8 cellular contexts compared by ENCODE assay signal in the genomic region with DNA sequence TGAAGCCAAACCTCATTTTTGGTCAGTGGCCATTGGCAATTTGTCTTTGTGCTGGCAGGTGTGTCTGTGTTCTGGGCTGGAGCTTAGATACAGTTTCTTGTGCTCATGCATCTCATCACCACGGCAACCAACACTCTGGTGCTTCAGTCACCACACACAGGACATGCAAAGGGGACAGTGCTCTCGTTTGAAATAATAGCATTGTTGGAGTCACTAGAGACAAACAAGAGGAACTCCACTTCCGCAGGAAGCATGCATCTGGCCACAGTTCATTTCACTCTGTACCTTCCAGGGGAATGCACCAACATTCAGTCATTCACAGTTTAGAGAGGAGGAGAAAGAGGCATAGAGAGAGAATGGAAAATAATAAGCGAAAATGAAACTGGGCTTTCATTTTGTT.
A peak's percentile ranks its signal among the peaks of the same experiment; 100 is the strongest.
DNase-seq lines count a peak whose midpoint lies in the region; ATAC-seq lines count a peak whose summit lies in the region.

No MANE protein-coding gene starts in this region.

- POLR2A ChIA-PET in activated CD8-positive, alpha-beta T cell treated with anti-CD3 and anti-CD28 coated beads, Interleukin-2, amount 10 ng/mL, durations not matched to agents 7 days and 5 days (lab: Charles Lee), result no interaction called here

- H3K36me3 Mint-ChIP-seq in activated CD8-positive, alpha-beta T cell treated with anti-CD3 and anti-CD28 coated beads, Interleukin-2, amount 10 ng/mL, durations not matched to agents 7 days and 5 days (ENCODE audit: low read depth), result no peaks in the 10 kb centered on the region

- peak overlapping the region; percentile 10 for H3K4me3 Mint-ChIP-seq in activated CD8-positive, alpha-beta T cell treated with anti-CD3 and anti-CD28 coated beads, Interleukin-2, amount 10 ng/mL, durations not matched to agents 7 days and 5 days

- H3K27me3 Mint-ChIP-seq in activated CD8-positive, alpha-beta T cell treated with anti-CD3 and anti-CD28 coated beads, Interleukin-2, amount 10 ng/mL, durations not matched to agents 7 days and 5 days (ENCODE audit: low read depth), result peaks cover 8% of the 10 kb centered on the region

- H3K9me3 Mint-ChIP-seq in activated CD8-positive, alpha-beta T cell treated with anti-CD3 and anti-CD28 coated beads, Interleukin-2, amount 10 ng/mL, durations not matched to agents 7 days and 5 days (ENCODE audit: insufficient read depth), result no peaks in the 10 kb centered on the region

- DNase-seq in stimulated activated CD4-positive, alpha-beta T cell treated with anti-CD3 and anti-CD28 coated beads, Interleukin-1b, Interleukin-23, amount 100 ng/mL, for 48 hours, result peak; percentile 8
- DNase-seq in stimulated activated CD4-positive, alpha-beta T cell treated with anti-CD3 and anti-CD28 coated beads, Interleukin-4, amount 100 ng/mL, for 24 hours, result no peak
- DNase-seq in activated CD8-positive, alpha-beta T cell treated with anti-CD3 and anti-CD28 coated beads, Interleukin-2, amount 10 ng/mL, durations not matched to agents 7 days and 5 days, result peak; percentile 53
- DNase-seq in superior temporal gyrus (ENCODE audit: extremely low spot score), result peak; percentile 61
- no peak for DNase-seq in NCI-H1694 treated with DMSO at 0.1 percent for 48 hours (lab: John Stamatoyannopoulos, UW)
- no peak for DNase-seq in SW480 (ENCODE audit: low spot score)
- no peak for DNase-seq in NCI-H1092 treated with DMSO at 0.1 percent for 48 hours (lab: John Stamatoyannopoulos, UW)

- H3K4me1 Mint-ChIP-seq in activated CD8-positive, alpha-beta T cell treated with anti-CD3 and anti-CD28 coated beads, Interleukin-2, amount 10 ng/mL, durations not matched to agents 7 days and 5 days (ENCODE audit: low read depth), result peaks cover 13% of the 10 kb centered on the region

- peak; percentile 99 for ATAC-seq in HG02973 (IDR thresholded peaks at IDR 0.05; ENCODE audit: unreplicated experiment)
- ATAC-seq in activated CD8-positive, alpha-beta T cell treated with anti-CD3 and anti-CD28 coated beads, Interleukin-2, amount 10 ng/mL, durations not matched to agents 7 days and 5 days, result peak; percentile 94

- H3K27ac Mint-ChIP-seq in activated CD8-positive, alpha-beta T cell treated with anti-CD3 and anti-CD28 coated beads, Interleukin-2, amount 10 ng/mL, durations not matched to agents 7 days and 5 days, result no peak overlapping the region

- CTCF ChIA-PET in activated CD8-positive, alpha-beta T cell treated with anti-CD3 and anti-CD28 coated beads, Interleukin-2, amount 10 ng/mL, durations not matched to agents 7 days and 5 days (lab: Charles Lee), result interaction anchor here (0.5 to 1.1 kb wide), 2 partner anchors 11 to 754 kb away, joined by 3 read pairs; no protein-coding TSS in a partner anchor

Comparison
In these comparisons a context has a peak if more than half of its experiments do, and no peak if none do; other contexts are left out.
1. DNase-seq: peak in stimulated activated CD4-positive, alpha-beta T cell treated with anti-CD3 and anti-CD28 coated beads, Interleukin-1b, Interleukin-23, amount 100 ng/mL, for 48 hours (single experiment), activated CD8-positive, alpha-beta T cell treated with anti-CD3 and anti-CD28 coated beads, Interleukin-2, amount 10 ng/mL, durations not matched to agents 7 days and 5 days (single experiment) and superior temporal gyrus (single experiment); none in stimulated activated CD4-positive, alpha-beta T cell treated with anti-CD3 and anti-CD28 coated beads, Interleukin-4, amount 100 ng/mL, for 24 hours (single experiment), NCI-H1694 treated with DMSO at 0.1 percent for 48 hours (single experiment), SW480 (single experiment) and NCI-H1092 treated with DMSO at 0.1 percent for 48 hours (single experiment).